13 cellular contexts compared by ENCODE assay signal in genomic region chr17:56737741-56738161, GRCh38.
DNase-seq lines count a peak whose midpoint lies in the region; ATAC-seq and TF ChIP-seq lines count a peak whose summit lies in the region.
"Had no signal": no experiment of that assay in that cellular context is flagged by ENCODE, and none has a peak within 500 bp of the region (broad histone marks: within the 10 kb centered on the region; RNA-seq: fewer than 3 reads in every experiment).

No MANE protein-coding gene starts in this region.

- H2BK5ac ChIP-seq in IMR-90 (ENCODE audit: low read depth, low read length, poor library complexity, severe bottlenecking): no peak overlapping the region
- no peak overlapping the region for H2BK5ac ChIP-seq in neuronal stem cell (ENCODE audit: low read length)

- no peaks in the 10 kb centered on the region for H4K20me1 ChIP-seq in IMR-90 (ENCODE audit: insufficient read depth, low read length)

- POLR2A ChIA-PET in IMR-90 (lab: Charles Lee; ENCODE audit: unreplicated experiment): interaction anchor here (0.6 kb wide), 1 partner anchor 1348 kb away, joined by 3 read pairs; no protein-coding TSS in a partner anchor

- 13% methylated on average over 12 of the region's 14 CpGs; no CpG with 5 or more reads in 1 of the 2 experiments for WGBS in IMR-90 (ENCODE audit: extremely low coverage in 2 of 2, insufficient read length in 1 of 2), 2 experiments
- WGBS in neuronal stem cell (ENCODE audit: extremely low coverage in 2 of 2, insufficient read length in 2 of 2, insufficient replicate concordance in 1 of 2), 2 donors: no CpG with 5 or more reads among the region's 14 CpGs

- H3K4ac ChIP-seq in IMR-90 (ENCODE audit: low read depth, low read length) (0 out of 2 replicates have a peak overlapping the region, but pooled peaks have one; percentile 7), neuronal stem cell (ENCODE audit: low read length) (no peak overlapping the region)

- no TSS peak for BruUV-seq in IMR-90 (replicated peaks; lab: Mats Ljungman, UMichigan)

- dilution Hi-C loops in IMR-90 (cut with HindIII; ENCODE audit: low sequenced_read_pairs, unreplicated experiment): no loop called here

- H3K9ac ChIP-seq in IMR-90 (ENCODE audit: low read depth, low read length) (no peak overlapping the region), neuronal stem cell (ENCODE audit: low read depth, low read length, poor library complexity) (no peak overlapping the region)

- H3K4me3 ChIP-seq in IMR-90 (ENCODE audit: insufficient read depth, low read depth, low read length) (no peak overlapping the region), brain microvascular endothelial cell (ENCODE audit: low read depth, low read length) (no peak overlapping the region), neuronal stem cell (ENCODE audit: low read length in 2 of 2) (no peak overlapping the region)
- H3K4me3 ChIP-seq: prostate gland, tibial nerve had no signal

- peak; percentile 68 for DNase-seq in ELR (ENCODE audit: low read depth)
- DNase-seq in IMR-90: peak; percentile 82
- DNase-seq in brain microvascular endothelial cell: peak; percentile 77
- no peak for DNase-seq in neuronal stem cell (ENCODE audit: low spot score)
- no peak for DNase-seq in caudate nucleus (lab: John Stamatoyannopoulos, UW)
- DNase-seq in SIG-M5 treated with dmso at 0.1 percent for 504 hours (lab: John Stamatoyannopoulos, UW; ENCODE audit: unreplicated experiment): no peak
- DNase-seq in NCI-H510A treated with DMSO at 0.1 percent for 48 hours (lab: John Stamatoyannopoulos, UW): no peak
- DNase-seq: activated CD4-positive, alpha-beta T cell treated with anti-CD3 and anti-CD28 coated beads for 48 hours; activated gamma-delta T cell; NCI-H1930 had no signal

- H2AK5ac ChIP-seq in IMR-90 (ENCODE audit: low read depth, low read length) (no peak overlapping the region), neuronal stem cell (ENCODE audit: low read depth, low read length) (no peak overlapping the region)

- ATAC-seq in IMR-90 (ENCODE audit: low read depth) (peak; percentile 81), GM19467 (IDR thresholded peaks at IDR 0.05; ENCODE audit: unreplicated experiment) (no peak)

- H2AK9ac ChIP-seq in IMR-90 (replicated peaks; ENCODE audit: low read depth, low read length, poor library complexity): no peak overlapping the region

- H3K18ac ChIP-seq in IMR-90 (ENCODE audit: low read depth, low read length) (no peak overlapping the region; the same call in 1 of the 2 replicates), neuronal stem cell (ENCODE audit: low read length) (peak overlapping the region; percentile 17)

- H4K5ac ChIP-seq in IMR-90 (ENCODE audit: low read depth, low read length): peak overlapping the region; percentile 8; the same call in 1 of the 2 replicates

- no peak for TF ChIP-seq RAD21 in IMR-90 (IDR thresholded peaks at IDR 0.05; ENCODE audit: low read length)

- H4K91ac ChIP-seq in IMR-90 (ENCODE audit: insufficient read depth, low read depth, low read length): no peak overlapping the region
- no peak overlapping the region for H4K91ac ChIP-seq in neuronal stem cell (ENCODE audit: low read depth, low read length, poor library complexity)

- TF ChIP-seq CTCF in IMR-90 (conservative IDR thresholded peaks at IDR 0.05; ENCODE audit: low read depth, low read length): no peak
- TF ChIP-seq CTCF in brain microvascular endothelial cell (IDR thresholded peaks at IDR 0.05; ENCODE audit: low read depth, low read length, missing control alignments): no peak

- H2BK20ac ChIP-seq in IMR-90 (ENCODE audit: low read depth, low read length): no peak overlapping the region

- CTCF ChIA-PET in IMR-90 (lab: Yijun Ruan, JAX): interaction anchor here (0.9 to 1.6 kb wide), 2 partner anchors 22 to 82 kb away, joined by 3 to 5 read pairs; no protein-coding TSS in a partner anchor

- H3K79me1 ChIP-seq in IMR-90 (ENCODE audit: low read depth in 1 of 2, low read length in 2 of 2) (no peaks in the 10 kb centered on the region), neuronal stem cell (ENCODE audit: low read depth, low read length) (no peaks in the 10 kb centered on the region)

- no peak overlapping the region for H3K23ac ChIP-seq in IMR-90 (ENCODE audit: low read depth, low read length)
- no peak overlapping the region for H3K23ac ChIP-seq in neuronal stem cell (ENCODE audit: low read depth, low read length, poor library complexity)

- H3K4me1 ChIP-seq in IMR-90 (ENCODE audit: control insufficient read depth, insufficient read depth, low read length) (peaks cover 17% of the 10 kb centered on the region), neuronal stem cell (ENCODE audit: control insufficient read depth in 2 of 2, insufficient read depth in 1 of 2, low read depth in 1 of 2, low read length in 2 of 2) (peaks cover 0 to 5% of the 10 kb centered on the region in 2 donors)
- H3K4me1 ChIP-seq: prostate gland, tibial nerve had no signal

- peak overlapping the region; percentile 76 for H2AFZ ChIP-seq in IMR-90 (replicated peaks; ENCODE audit: low read length, poor library complexity)
- H2AFZ ChIP-seq in neuronal stem cell (ENCODE audit: low read length): no peak overlapping the region

- H2BK15ac ChIP-seq in IMR-90 (ENCODE audit: low read depth, low read length): no peak overlapping the region
- no peak overlapping the region for H2BK15ac ChIP-seq in neuronal stem cell (ENCODE audit: low read length)

- TF ChIP-seq POLR2A in IMR-90 (IDR thresholded peaks at IDR 0.05; ENCODE audit: low read depth, low read length): no peak

- H3K4me2 ChIP-seq in IMR-90 (ENCODE audit: low read depth, low read length): no peak overlapping the region
- no peak overlapping the region for H3K4me2 ChIP-seq in neuronal stem cell (ENCODE audit: insufficient read depth, low read length, poor library complexity, severe bottlenecking)

- in situ Hi-C loops in IMR-90 (cut with MboI; ENCODE audit: low sequenced_read_pairs): no loop called here
- in situ Hi-C loops in brain microvascular endothelial cell (cut with HindIII; ENCODE audit: low pct_ligation_motif_present, low sequenced_read_pairs): no loop called here

- H3K27me3 ChIP-seq in IMR-90 (ENCODE audit: control insufficient read depth, insufficient read depth, low read length) (no peaks in the 10 kb centered on the region), brain microvascular endothelial cell (replicated peaks) (no peaks in the 10 kb centered on the region), neuronal stem cell (ENCODE audit: control insufficient read depth in 3 of 3, insufficient read depth in 3 of 3, low read depth in 1 of 3, low read length in 3 of 3) (no peaks in the 10 kb centered on the region)

- intact Hi-C loops in IMR-90 (cut with micrococcal nuclease): no loop called here

- no peaks in the 10 kb centered on the region for H3K36me3 ChIP-seq in IMR-90 (ENCODE audit: control insufficient read depth, insufficient read depth, low read length)
- no peaks in the 10 kb centered on the region for H3K36me3 ChIP-seq in brain microvascular endothelial cell (replicated peaks)
- H3K36me3 ChIP-seq in neuronal stem cell (replicated peaks in 1 of 2; ENCODE audit: control insufficient read depth in 2 of 2, insufficient read depth in 2 of 2, low read length in 2 of 2): no peaks in the 10 kb centered on the region
- H3K36me3 ChIP-seq: prostate gland, tibial nerve had no signal

- H3K56ac ChIP-seq in IMR-90 (ENCODE audit: extremely low read depth, insufficient read depth, low read length): no peak overlapping the region

- H3K14ac ChIP-seq in IMR-90 (replicated peaks; ENCODE audit: low read depth, low read length): no peak overlapping the region
- no peak overlapping the region for H3K14ac ChIP-seq in neuronal stem cell (ENCODE audit: low read length)

- peaks cover 4% of the 10 kb centered on the region; the same call in 1 of the 2 replicates for H3K9me1 ChIP-seq in IMR-90 (ENCODE audit: insufficient read depth, low read length)

- H2BK120ac ChIP-seq in IMR-90 (ENCODE audit: low read depth, low read length) (no peak overlapping the region), neuronal stem cell (ENCODE audit: low read depth, low read length) (no peak overlapping the region)

- no peak overlapping the region for H4K8ac ChIP-seq in IMR-90 (ENCODE audit: low read depth in 2 of 2, low read length in 2 of 2)
- H4K8ac ChIP-seq in neuronal stem cell (ENCODE audit: low read depth, low read length): no peak overlapping the region

- H3K9me3 ChIP-seq in IMR-90 (ENCODE audit: control insufficient read depth, insufficient read depth, low read length) (no peaks in the 10 kb centered on the region), neuronal stem cell (replicated peaks in 1 of 2; ENCODE audit: control insufficient read depth in 2 of 2, insufficient read depth in 1 of 2, low read depth in 1 of 2, low read length in 2 of 2) (no peaks in the 10 kb centered on the region)
- H3K9me3 ChIP-seq: prostate gland, tibial nerve had no signal

- H3K27ac ChIP-seq in IMR-90 (ENCODE audit: insufficient read depth, low read length) (no peak overlapping the region), brain microvascular endothelial cell (no peak overlapping the region), neuronal stem cell (replicated peaks; ENCODE audit: low read length) (no peak overlapping the region), caudate nucleus (ENCODE audit: low read depth, low read length) (no peak overlapping the region)
- H3K27ac ChIP-seq: prostate gland, tibial nerve had no signal

- no peak overlapping the region for H2BK12ac ChIP-seq in neuronal stem cell (ENCODE audit: low read length)

TF ChIP-seq in IMR-90, 13 proteins besides CTCF, POLR2A, EP300 and RAD21:
- peak; percentile 13; the same call in 1 of the 2 replicates for TF ChIP-seq MAZ (IDR thresholded peaks at IDR 0.05; ENCODE audit: borderline replicate concordance, low read depth, low read length)
- no peak for TF ChIP-seq FOS (IDR thresholded peaks at IDR 0.05; ENCODE audit: low read depth, low read length)

Comparison
In these comparisons a context has a peak if more than half of its experiments do, and no peak if none do; other contexts are left out.
1. DNase-seq: peak in ELR (single experiment), IMR-90 (single experiment) and brain microvascular endothelial cell (single experiment); none in neuronal stem cell (single experiment), caudate nucleus (0 of 61), SIG-M5 treated with dmso at 0.1 percent for 504 hours (single experiment) and NCI-H510A treated with DMSO at 0.1 percent for 48 hours (single experiment).